Comparison of ENCODE assay signal across 25 cellular contexts in the genomic region with DNA sequence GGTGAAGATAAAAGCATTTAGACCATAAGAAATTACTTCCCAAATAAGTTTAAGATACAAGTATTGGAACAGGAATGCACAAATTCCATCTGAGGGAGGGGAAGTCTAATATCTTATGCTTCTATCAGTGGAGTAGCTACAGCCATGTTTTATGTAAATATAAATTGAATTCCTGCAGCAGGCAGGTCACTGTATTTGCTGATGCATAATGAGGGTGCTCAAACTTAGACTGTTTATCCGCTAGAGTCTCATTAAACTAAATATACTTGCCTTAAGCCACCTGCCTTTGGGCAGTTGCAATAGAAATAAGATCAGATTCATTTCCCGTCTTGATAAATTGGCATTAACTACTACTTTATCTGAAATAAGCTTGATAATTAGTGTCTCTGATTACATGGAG.
"Had no signal": no experiment of that assay in that cellular context is flagged by ENCODE, and none has a peak within 500 bp of the region (broad histone marks: within the 10 kb centered on the region; RNA-seq: fewer than 3 reads in every experiment).

No MANE protein-coding gene starts in this region.

- H3K27me3 Mint-ChIP-seq: activated CD4-positive, alpha-beta memory T cell treated with anti-CD3 and anti-CD28 coated beads for 36 hours; activated naive CD4-positive, alpha-beta T cell treated with anti-CD3 and anti-CD28 coated beads, Interleukin-2, amount 10 ng/mL, durations not matched to agents 7 days and 5 days; naive thymus-derived CD8-positive, alpha-beta T cell; stimulated activated naive B cell treated with anti-CD40 and anti-IgM and Interleukin-4, amounts not matched to agents 10 μg/mL and 1 μg/mL and 100 μg/mL, for 72 hours had no signal

- H3K36me3 Mint-ChIP-seq: activated CD4-positive, alpha-beta memory T cell treated with anti-CD3 and anti-CD28 coated beads for 36 hours; activated naive CD4-positive, alpha-beta T cell treated with anti-CD3 and anti-CD28 coated beads, Interleukin-2, amount 10 ng/mL, durations not matched to agents 7 days and 5 days; mesothelial cell of epicardium; naive thymus-derived CD8-positive, alpha-beta T cell; neural progenitor cell; stimulated activated naive B cell treated with anti-CD40 and anti-IgM and Interleukin-4, amounts not matched to agents 10 μg/mL and 1 μg/mL and 100 μg/mL, for 72 hours had no signal

- H3K27me3 ChIP-seq: esophagus muscularis mucosa, neural progenitor cell, testis had no signal

- H3K9ac ChIP-seq: neural progenitor cell had no signal

- DNase-seq: activated CD4-positive, alpha-beta memory T cell treated with anti-CD3 and anti-CD28 coated beads for 36 hours; activated CD4-positive, alpha-beta T cell treated with anti-CD3 and anti-CD28 coated beads for 48 hours; activated CD4-positive, CD25-positive, alpha-beta regulatory T cell; activated effector memory CD4-positive, alpha-beta T cell treated with Interleukin-2 at 50 U/mL for 16 hours; activated naive CD4-positive, alpha-beta T cell treated with anti-CD3 and anti-CD28 coated beads, Interleukin-2, amount 10 ng/mL, durations not matched to agents 7 days and 5 days; activated T-cell treated with anti-CD3 and anti-CD28 coated beads, Interleukin-2, amount 50 U/mL, for 72 hours; amygdala; cerebellar nuclear complex; glutamatergic neuron; hippocampal formation; kidney glomerular epithelial cell; left ventricle myocardium inferior; mammary epithelial cell; naive thymus-derived CD8-positive, alpha-beta T cell; posterior cingulate gyrus; stimulated activated CD4-positive, alpha-beta T cell treated with anti-CD3 and anti-CD28 coated beads, Interleukin-2, amount 100 ng/mL, for 48 hours; stimulated activated CD8-positive, alpha-beta memory T cell treated with anti-CD3 and anti-CD28 coated beads, Interleukin-4, amount 100 ng/mL, for 48 hours; stimulated activated naive B cell treated with anti-CD40 and anti-IgM and Interleukin-4, amounts not matched to agents 10 μg/mL and 1 μg/mL and 100 μg/mL, for 72 hours; testis; trophoblast cell had no signal

- H3K9me3 ChIP-seq: esophagus muscularis mucosa, left ventricle myocardium inferior, testis had no signal

- ATAC-seq: activated T-cell treated with anti-CD3 and anti-CD28 coated beads, Interleukin-2, amount 50 U/mL, for 72 hours; naive thymus-derived CD8-positive, alpha-beta T cell; sciatic nerve; stimulated activated naive B cell treated with anti-CD40 and anti-IgM and Interleukin-4, amounts not matched to agents 10 μg/mL and 1 μg/mL and 100 μg/mL, for 72 hours had no signal

- H3K27ac Mint-ChIP-seq: activated CD4-positive, alpha-beta memory T cell treated with anti-CD3 and anti-CD28 coated beads for 36 hours; activated naive CD4-positive, alpha-beta T cell treated with anti-CD3 and anti-CD28 coated beads, Interleukin-2, amount 10 ng/mL, durations not matched to agents 7 days and 5 days; activated T-cell treated with anti-CD3 and anti-CD28 coated beads, Interleukin-2, amount 50 U/mL, for 72 hours; mesothelial cell of epicardium; naive thymus-derived CD8-positive, alpha-beta T cell; neural progenitor cell; stimulated activated naive B cell treated with anti-CD40 and anti-IgM and Interleukin-4, amounts not matched to agents 10 μg/mL and 1 μg/mL and 100 μg/mL, for 72 hours had no signal

- H3K36me3 ChIP-seq: esophagus muscularis mucosa, left ventricle myocardium inferior, neural progenitor cell had no signal

- H3K4me3 Mint-ChIP-seq: activated CD4-positive, alpha-beta memory T cell treated with anti-CD3 and anti-CD28 coated beads for 36 hours; activated naive CD4-positive, alpha-beta T cell treated with anti-CD3 and anti-CD28 coated beads, Interleukin-2, amount 10 ng/mL, durations not matched to agents 7 days and 5 days; activated T-cell treated with anti-CD3 and anti-CD28 coated beads, Interleukin-2, amount 50 U/mL, for 72 hours; mesothelial cell of epicardium; naive thymus-derived CD8-positive, alpha-beta T cell; neural progenitor cell; stimulated activated naive B cell treated with anti-CD40 and anti-IgM and Interleukin-4, amounts not matched to agents 10 μg/mL and 1 μg/mL and 100 μg/mL, for 72 hours had no signal

- H3K27ac ChIP-seq: coronary artery, esophagus muscularis mucosa, left ventricle myocardium inferior, neural progenitor cell, testis had no signal

- H3K4me3 ChIP-seq: coronary artery, esophagus muscularis mucosa, left ventricle myocardium inferior, neural progenitor cell, testis had no signal

- H3K4me1 ChIP-seq: esophagus muscularis mucosa, left ventricle myocardium inferior, neural progenitor cell, testis had no signal

- H3K9me3 Mint-ChIP-seq: neural progenitor cell had no signal

- H3K4me1 Mint-ChIP-seq: activated naive CD4-positive, alpha-beta T cell treated with anti-CD3 and anti-CD28 coated beads, Interleukin-2, amount 10 ng/mL, durations not matched to agents 7 days and 5 days; stimulated activated naive B cell treated with anti-CD40 and anti-IgM and Interleukin-4, amounts not matched to agents 10 μg/mL and 1 μg/mL and 100 μg/mL, for 72 hours had no signal
